17 cellular contexts compared by ENCODE assay signal in the genomic region with DNA sequence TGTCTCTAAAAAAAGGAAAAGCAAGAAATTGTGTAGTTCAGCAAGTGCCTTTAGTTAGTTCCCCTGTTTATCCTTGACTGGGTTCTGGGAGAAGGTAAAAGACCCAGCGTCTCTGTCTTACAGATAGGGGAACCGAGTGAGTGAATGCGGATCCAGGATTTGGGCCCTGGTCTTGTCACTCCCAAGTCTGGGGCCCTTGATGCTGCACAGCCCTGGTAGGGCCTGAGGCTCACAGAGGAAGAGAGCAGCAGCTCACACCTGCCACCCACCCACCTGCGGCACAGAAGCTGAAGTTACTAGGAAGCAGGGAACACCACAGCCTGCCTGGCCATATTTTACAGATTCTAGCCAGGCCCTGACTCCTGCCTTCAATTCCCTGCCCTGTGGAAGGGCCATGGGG. TPM values are rescaled to one million over a fixed set of nuclear protein-coding genes. Genes with fewer than 3 reads are reported as not detected.
A peak's percentile ranks its signal among the peaks of the same experiment; 100 is the strongest.
DNase-seq lines count a peak whose midpoint lies in the region; ATAC-seq and TF ChIP-seq lines count a peak whose summit lies in the region.
"Had no signal": no experiment of that assay in that cellular context is flagged by ENCODE, and none has a peak within 500 bp of the region (broad histone marks: within the 10 kb centered on the region; RNA-seq: fewer than 3 reads in every experiment).

No MANE protein-coding gene starts in this region.

- peaks cover 8 to 13% of the 10 kb centered on the region in 2 donors for H3K36me3 Mint-ChIP-seq in activated T-cell treated with anti-CD3 and anti-CD28 coated beads, Interleukin-2, amount 50 U/mL, for 72 hours (ENCODE audit: insufficient read depth in 2 of 2)
- H3K36me3 Mint-ChIP-seq in dendritic cell treated with granulocyte-macrophage colony-stimulating factor and Interleukin-4, amounts not matched to agents 40 ng/mL and 50 ng/mL, for 4 days (ENCODE audit: low read depth): peaks cover 100% of the 10 kb centered on the region
- H3K36me3 Mint-ChIP-seq in stimulated activated effector memory CD8-positive, alpha-beta T cell treated with anti-CD3 and anti-CD28 coated beads, Interleukin-12 subunit alpha, Interleukin-12 subunit beta, amount 100 ng/mL, for 72 hours: peaks cover 97% of the 10 kb centered on the region

- CTCF ChIA-PET in PC-3 (lab: Charles Lee): no interaction called here

- no peaks in the 10 kb centered on the region for H3K9me2 ChIP-seq in PC-3 (replicated peaks; ENCODE audit: low read length)
- H3K9me2 ChIP-seq: SK-N-SH had no signal

- BruUV-seq in PC-3 (replicated peaks; lab: Mats Ljungman, UMichigan): TSS peak; percentile 16

- peak overlapping the region; percentile 88 for H3K27ac Mint-ChIP-seq in activated T-cell treated with anti-CD3 and anti-CD28 coated beads, Interleukin-2, amount 50 U/mL, for 72 hours
- H3K27ac Mint-ChIP-seq in dendritic cell treated with granulocyte-macrophage colony-stimulating factor and Interleukin-4, amounts not matched to agents 40 ng/mL and 50 ng/mL, for 4 days: peak overlapping the region; percentile 84
- peak overlapping the region; percentile 87 for H3K27ac Mint-ChIP-seq in stimulated activated effector memory CD8-positive, alpha-beta T cell treated with anti-CD3 and anti-CD28 coated beads, Interleukin-12 subunit alpha, Interleukin-12 subunit beta, amount 100 ng/mL, for 72 hours

- peaks cover 70% of the 10 kb centered on the region for H3K4me1 Mint-ChIP-seq in activated T-cell treated with anti-CD3 and anti-CD28 coated beads, Interleukin-2, amount 50 U/mL, for 72 hours (ENCODE audit: low read depth)
- H3K4me1 Mint-ChIP-seq in dendritic cell treated with granulocyte-macrophage colony-stimulating factor and Interleukin-4, amounts not matched to agents 40 ng/mL and 50 ng/mL, for 4 days (ENCODE audit: low read depth): peaks cover 84% of the 10 kb centered on the region
- peaks cover 77% of the 10 kb centered on the region for H3K4me1 Mint-ChIP-seq in stimulated activated effector memory CD8-positive, alpha-beta T cell treated with anti-CD3 and anti-CD28 coated beads, Interleukin-12 subunit alpha, Interleukin-12 subunit beta, amount 100 ng/mL, for 72 hours

- intact Hi-C loops in PC-3 (cut with micrococcal nuclease): no loop called here
- intact Hi-C loops in dendritic cell treated with granulocyte-macrophage colony-stimulating factor and Interleukin-4, amounts not matched to agents 40 ng/mL and 50 ng/mL, for 4 days (cut with micrococcal nuclease): no loop called here

- H3K27me3 ChIP-seq in PC-3 (ENCODE audit: low read length): no peaks in the 10 kb centered on the region
- H3K27me3 ChIP-seq: dorsolateral prefrontal cortex, right atrium auricular region had no signal

- no peak overlapping the region for H3K4me2 ChIP-seq in PC-3 (ENCODE audit: low read length)
- H3K4me2 ChIP-seq: PC-9, SK-N-SH had no signal

- peaks cover 7% of the 10 kb centered on the region for H3K79me2 ChIP-seq in PC-3 (ENCODE audit: low read length)

- H3K9me3 ChIP-seq in PC-3 (ENCODE audit: low read length): no peaks in the 10 kb centered on the region
- H3K9me3 ChIP-seq: right atrium auricular region, SK-N-SH had no signal

- no peak for DNase-seq in activated T-cell treated with anti-CD3 and anti-CD28 coated beads, Interleukin-2, amount 50 U/mL, for 72 hours
- DNase-seq in activated T-cell treated with anti-CD3 and anti-CD28 coated beads for 4 hours (no peak), PC-3 (no peak), iPS-NIHi7 (ENCODE audit: extremely low spot score) (no peak), erythroblast (lab: John Stamatoyannopoulos, UW) (no peak)
- DNase-seq in stimulated activated effector memory CD8-positive, alpha-beta T cell treated with anti-CD3 and anti-CD28 coated beads, Interleukin-12 subunit alpha, Interleukin-12 subunit beta, amount 100 ng/mL, for 72 hours (ENCODE audit: low spot score in 2 of 2): no peak
- DNase-seq: NCI-H187; NCI-H510A; nephron progenitor cell; PC-9; SK-N-SH; stimulated activated CD8-positive, alpha-beta memory T cell treated with anti-CD3 and anti-CD28 coated beads, Interleukin-4, amount 100 ng/mL, for 48 hours had no signal

- no peak overlapping the region for H3K27ac ChIP-seq in PC-3 (ENCODE audit: low read length)
- H3K27ac ChIP-seq: PC-9, right atrium auricular region, VCaP had no signal

- 0 out of 2 replicates have a peak, but pooled peaks cover 2% of the 10 kb centered on the region for H3K4me1 ChIP-seq in PC-3 (ENCODE audit: insufficient read depth, low read length)

- no peaks in the 10 kb centered on the region for H4K20me1 ChIP-seq in PC-3 (ENCODE audit: low read length)

- H3F3A ChIP-seq in PC-3 (ENCODE audit: low read length, unreplicated experiment): no peaks in the 10 kb centered on the region

- POLR2A ChIA-PET in PC-3 (lab: Charles Lee; ENCODE audit: unreplicated experiment): no interaction called here

- H3K4me3 Mint-ChIP-seq in activated T-cell treated with anti-CD3 and anti-CD28 coated beads, Interleukin-2, amount 50 U/mL, for 72 hours: peak overlapping the region in 1 of 2 donors; percentile 9
- peak overlapping the region; percentile 17 for H3K4me3 Mint-ChIP-seq in dendritic cell treated with granulocyte-macrophage colony-stimulating factor and Interleukin-4, amounts not matched to agents 40 ng/mL and 50 ng/mL, for 4 days
- peak overlapping the region; percentile 40 for H3K4me3 Mint-ChIP-seq in stimulated activated effector memory CD8-positive, alpha-beta T cell treated with anti-CD3 and anti-CD28 coated beads, Interleukin-12 subunit alpha, Interleukin-12 subunit beta, amount 100 ng/mL, for 72 hours
- H3K4me3 Mint-ChIP-seq: nephron progenitor cell had no signal

- no peaks in the 10 kb centered on the region for H3K27me3 Mint-ChIP-seq in activated T-cell treated with anti-CD3 and anti-CD28 coated beads, Interleukin-2, amount 50 U/mL, for 72 hours (ENCODE audit: low read depth)
- no peaks in the 10 kb centered on the region for H3K27me3 Mint-ChIP-seq in dendritic cell treated with granulocyte-macrophage colony-stimulating factor and Interleukin-4, amounts not matched to agents 40 ng/mL and 50 ng/mL, for 4 days

- no peak overlapping the region for H2AFZ ChIP-seq in PC-3 (ENCODE audit: low read length)
- H2AFZ ChIP-seq: PC-9 had no signal

- H3K9me3 Mint-ChIP-seq in activated T-cell treated with anti-CD3 and anti-CD28 coated beads, Interleukin-2, amount 50 U/mL, for 72 hours: no peaks in the 10 kb centered on the region
- no peaks in the 10 kb centered on the region for H3K9me3 Mint-ChIP-seq in dendritic cell treated with granulocyte-macrophage colony-stimulating factor and Interleukin-4, amounts not matched to agents 40 ng/mL and 50 ng/mL, for 4 days
- no peaks in the 10 kb centered on the region for H3K9me3 Mint-ChIP-seq in stimulated activated effector memory CD8-positive, alpha-beta T cell treated with anti-CD3 and anti-CD28 coated beads, Interleukin-12 subunit alpha, Interleukin-12 subunit beta, amount 100 ng/mL, for 72 hours
- H3K9me3 Mint-ChIP-seq: nephron progenitor cell had no signal

- TF ChIP-seq POLR2A in erythroblast (IDR thresholded peaks at IDR 0.05; ENCODE audit: low read length): no peak

- no peaks in the 10 kb centered on the region; the same call in 1 of the 2 replicates for H3K36me3 ChIP-seq in PC-3 (ENCODE audit: low read depth, low read length)

- no peak for TF ChIP-seq CTCF in PC-3 (conservative IDR thresholded peaks at IDR 0.05; ENCODE audit: low read depth, low read length)

- no peak overlapping the region for H3K4me3 ChIP-seq in PC-3 (ENCODE audit: low read length)
- H3K4me3 ChIP-seq: dorsolateral prefrontal cortex, PC-9, right atrium auricular region had no signal

- H3K9ac ChIP-seq in PC-3 (ENCODE audit: low read length): no peak overlapping the region
- H3K9ac ChIP-seq: SK-N-SH had no signal

- no peak for ATAC-seq in activated T-cell treated with anti-CD3 and anti-CD28 coated beads, Interleukin-2, amount 50 U/mL, for 72 hours (replicated peaks in 1 of 2)
- no peak for ATAC-seq in PC-3
- ATAC-seq in stimulated activated effector memory CD8-positive, alpha-beta T cell treated with anti-CD3 and anti-CD28 coated beads, Interleukin-12 subunit alpha, Interleukin-12 subunit beta, amount 100 ng/mL, for 72 hours: peak; percentile 36
- no peak for ATAC-seq in GM21619 (IDR thresholded peaks at IDR 0.05; ENCODE audit: unreplicated experiment)

RNA-seq across cellular contexts. Expression of gene LASP1, which starts 22.2 kb away (rescaled TPM):
- 100 to 1,000 TPM; 160 to 172 TPM for total RNA-seq in activated T-cell treated with anti-CD3 and anti-CD28 coated beads, Interleukin-2, amount 50 U/mL, for 72 hours
- total RNA-seq in PC-3 (2014; rRNA removed): 106 and 120 TPM in 2 replicates

RNA-seq across cellular contexts. Expression of gene RPL23, which starts 38.6 kb away (rescaled TPM):
- 1,000 to 10,000 TPM; 1,230 to 1,505 TPM for total RNA-seq in activated T-cell treated with anti-CD3 and anti-CD28 coated beads, Interleukin-2, amount 50 U/mL, for 72 hours
- total RNA-seq in PC-3 (2014; rRNA removed): 807 and 1,110 TPM in 2 replicates
